ENCODE assay signal across 16 cellular contexts in genomic region chr5:32098291-32098690, GRCh38.
DNase-seq lines count a peak whose midpoint lies in the region; ATAC-seq and TF ChIP-seq lines count a peak whose summit lies in the region.
"Had no signal": no experiment of that assay in that cellular context is flagged by ENCODE, and none has a peak within 500 bp of the region (broad histone marks: within the 10 kb centered on the region; RNA-seq: fewer than 3 reads in every experiment).

No MANE protein-coding gene starts in this region.

- H3K27ac ChIP-seq in stomach (peak overlapping the region in 4 of 5 donors; percentile 0 to 74 (median 53)), A673 (ENCODE audit: low read depth, low read length, poor library complexity, severe bottlenecking) (no peak overlapping the region)

- no peaks in the 10 kb centered on the region for H3K27me3 Mint-ChIP-seq in T-helper 17 cell
- H3K27me3 Mint-ChIP-seq in activated T-cell treated with anti-CD3 and anti-CD28 coated beads, Interleukin-2, amount 50 U/mL, for 72 hours (ENCODE audit: low read depth) = no peaks in the 10 kb centered on the region
- H3K27me3 Mint-ChIP-seq: B cell had no signal

- peaks cover 12 to 79% (median 61%) of the 10 kb centered on the region in 4 donors for H3K36me3 ChIP-seq in stomach
- H3K36me3 ChIP-seq in A673 (ENCODE audit: insufficient read depth, low read length, poor library complexity, severe bottlenecking) = peaks cover 13% of the 10 kb centered on the region

- intact Hi-C loops in stomach (cut with DNase I; ENCODE audit: low total_unique reads) (no loop called here), A673 (cut with micrococcal nuclease; ENCODE audit: unreplicated experiment) (no loop called here)

- TF ChIP-seq EP300 in stomach (IDR thresholded peaks at IDR 0.05) = no peak

- no peak for TF ChIP-seq POLR2A in stomach (IDR thresholded peaks at IDR 0.05)

- no peak overlapping the region for H3K4me3 Mint-ChIP-seq in T-helper 17 cell
- no peak overlapping the region for H3K4me3 Mint-ChIP-seq in activated T-cell treated with anti-CD3 and anti-CD28 coated beads, Interleukin-2, amount 50 U/mL, for 72 hours
- H3K4me3 Mint-ChIP-seq: B cell, natural killer cell had no signal

- H3K36me3 Mint-ChIP-seq in T-helper 17 cell (ENCODE audit: low read depth) = no peaks in the 10 kb centered on the region
- H3K36me3 Mint-ChIP-seq in activated T-cell treated with anti-CD3 and anti-CD28 coated beads, Interleukin-2, amount 50 U/mL, for 72 hours (ENCODE audit: insufficient read depth in 2 of 2) = peaks cover 2 to 6% of the 10 kb centered on the region in 2 donors

- no peak for TF ChIP-seq CTCF in stomach (IDR thresholded peaks at IDR 0.05)
- TF ChIP-seq CTCF in A673 (conservative IDR thresholded peaks at IDR 0.05; ENCODE audit: low read depth, low read length) = no peak

- H3K4me3 ChIP-seq in stomach = no peak overlapping the region
- H3K4me3 ChIP-seq in A673 (ENCODE audit: low read depth, low read length, poor library complexity, severe bottlenecking) = no peak overlapping the region

- H3K27me3 ChIP-seq in stomach = no peaks in the 10 kb centered on the region
- no peaks in the 10 kb centered on the region for H3K27me3 ChIP-seq in A673 (replicated peaks; ENCODE audit: insufficient read depth, low read depth, low read length, poor library complexity)

- DNase-seq in T-helper 17 cell = no peak
- peak; percentile 67 to 94 for DNase-seq in lung microvascular endothelial cell (ENCODE audit: low read depth in 2 of 2)
- DNase-seq in stomach = peak; percentile 20
- no peak for DNase-seq in activated T-cell treated with anti-CD3 and anti-CD28 coated beads, Interleukin-2, amount 50 U/mL, for 72 hours
- no peak for DNase-seq in T-helper 2 cell
- DNase-seq in A673 (ENCODE audit: low spot score) = no peak
- DNase-seq: DMS 273 treated with DMSO at 0.1 percent for 48 hours; left colon; natural killer cell; NCI-H1436 treated with DMSO at 0.1 percent for 48 hours; NK-92 treated with Interleukin-12 subunit alpha and Interleukin-12 subunit beta, amount 100 ng/mL, for 24 hours; stimulated activated CD4-positive, alpha-beta T cell treated with anti-CD3 and anti-CD28 coated beads, Interleukin-1b, Interleukin-23, amount 100 ng/mL, for 48 hours had no signal

- BruUV-seq in A673 (replicated peaks; lab: Mats Ljungman, UMichigan) = no TSS peak

- POLR2A ChIA-PET in A673 (lab: Charles Lee; ENCODE audit: low non-redundant PET) = no interaction called here

- CTCF ChIA-PET in A673 (lab: Charles Lee) = no interaction called here

- H3K9me3 ChIP-seq in T-helper 17 cell (ENCODE audit: control insufficient read depth, low read length, poor library complexity, severe bottlenecking) = no peaks in the 10 kb centered on the region
- H3K9me3 ChIP-seq in stomach = no peaks in the 10 kb centered on the region
- H3K9me3 ChIP-seq in A673 (ENCODE audit: low read depth, low read length, poor library complexity, severe bottlenecking) = no peaks in the 10 kb centered on the region

- no peak for ATAC-seq in T-helper 17 cell
- ATAC-seq in esophagus mucosa = peak; percentile 35
- ATAC-seq in GM19023 (IDR thresholded peaks at IDR 0.05; ENCODE audit: unreplicated experiment) = no peak
- no peak for ATAC-seq in activated T-cell treated with anti-CD3 and anti-CD28 coated beads, Interleukin-2, amount 50 U/mL, for 72 hours (replicated peaks in 1 of 2)
- ATAC-seq: HCT116, natural killer cell had no signal

- no peaks in the 10 kb centered on the region for H3K9me3 Mint-ChIP-seq in activated T-cell treated with anti-CD3 and anti-CD28 coated beads, Interleukin-2, amount 50 U/mL, for 72 hours
- H3K9me3 Mint-ChIP-seq: natural killer cell had no signal

- peak overlapping the region; percentile 11 for H3K27ac Mint-ChIP-seq in T-helper 17 cell
- H3K27ac Mint-ChIP-seq in activated T-cell treated with anti-CD3 and anti-CD28 coated beads, Interleukin-2, amount 50 U/mL, for 72 hours = no peak overlapping the region
- H3K27ac Mint-ChIP-seq: B cell had no signal

- H3K4me1 Mint-ChIP-seq in T-helper 17 cell = peaks cover 1% of the 10 kb centered on the region
- peaks cover 10% of the 10 kb centered on the region for H3K4me1 Mint-ChIP-seq in activated T-cell treated with anti-CD3 and anti-CD28 coated beads, Interleukin-2, amount 50 U/mL, for 72 hours (ENCODE audit: low read depth)

- WGBS in stomach, 5 donors = 75 to 86% (median 84%) methylated on average over 9 of the region's 9 CpGs

- H3K4me1 ChIP-seq in stomach = peaks cover 0 to 34% (median 21%) of the 10 kb centered on the region in 4 donors
- H3K4me1 ChIP-seq in A673 (ENCODE audit: insufficient read depth, low read length, poor library complexity, severe bottlenecking) = peaks cover 4% of the 10 kb centered on the region

Comparison
In these comparisons a context has a peak if more than half of its experiments do, and no peak if none do; other contexts are left out.
1. DNase-seq: peak in lung microvascular endothelial cell (2 of 2) and stomach (single experiment); none in T-helper 17 cell (0 of 3), activated T-cell treated with anti-CD3 and anti-CD28 coated beads, Interleukin-2, amount 50 U/mL, for 72 hours (0 of 2), T-helper 2 cell (0 of 5) and A673 (single experiment).